27 cellular contexts compared by ENCODE assay signal in the genomic region with DNA sequence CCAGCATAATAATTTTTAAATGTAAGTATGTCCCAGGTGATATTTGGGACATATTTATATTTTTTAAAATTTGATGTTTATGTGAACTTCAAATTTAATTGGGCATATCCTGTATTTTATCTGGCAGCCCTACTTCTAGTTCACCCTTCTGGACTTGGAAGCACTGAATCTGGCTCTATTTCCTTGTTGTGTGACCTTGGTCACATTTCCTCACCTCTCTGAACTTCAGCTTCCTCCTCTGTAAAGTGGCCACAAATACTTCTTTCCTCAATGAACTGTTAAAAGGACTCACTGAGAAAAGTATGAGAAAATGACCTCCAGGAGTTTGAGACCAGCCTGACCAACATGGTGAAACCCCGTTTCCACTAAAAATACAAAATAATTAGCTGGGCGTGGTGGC. TPM values are rescaled to one million over a fixed set of nuclear protein-coding genes. Genes with fewer than 3 reads are reported as not detected.
"Had no signal": no experiment of that assay in that cellular context is flagged by ENCODE, and none has a peak within 500 bp of the region (broad histone marks: within the 10 kb centered on the region; RNA-seq: fewer than 3 reads in every experiment).

No MANE protein-coding gene starts in this region.

- FAIRE-seq: K562 had no signal

- H3K4me2 ChIP-seq: KMS-11, SK-N-SH had no signal

- H3K27ac Mint-ChIP-seq: IgD-negative memory B cell had no signal

- H3K36me3 Mint-ChIP-seq: IgD-negative memory B cell had no signal

- H3K4me3 ChIP-seq: K562 had no signal

- H3K4me3 Mint-ChIP-seq: IgD-negative memory B cell had no signal

- H3K9ac ChIP-seq: KMS-11, SK-N-SH had no signal

- DNase-seq: Kasumi-1; MM.1S; NCI-H1092; NCI-H1105 treated with DMSO at 0.1 percent for 48 hours; NCI-H1417 treated with DMSO at 0.1 percent for 48 hours; NCI-H146; NCI-H1694 treated with DMSO at 0.1 percent for 48 hours; NCI-H1930; NCI-H2081; NCI-H2107; NCI-H2227 treated with DMSO at 0.1 percent for 48 hours; NCI-H510A; NCI-H524 treated with DMSO at 0.1 percent for 48 hours; NCI-H69; NCI-H774; NK-92 treated with Interleukin-12 subunit alpha and Interleukin-12 subunit beta, amount 100 ng/mL, for 24 hours; PC-3; SHP77; SK-N-SH had no signal

- ATAC-seq: K562, Panc1, PC-3 had no signal

- H3K27ac ChIP-seq: HL-60, KMS-11, RWPE1 had no signal

RNA-seq across cellular contexts. Expression of a gene that starts 11.6 kb away (rescaled TPM):
- total RNA-seq: M059J, OCI-LY7, PC-3 had no signal
- polyA plus RNA-seq: IgD-negative memory B cell, SK-N-SH had no signal

RNA-seq across cellular contexts. Expression of a gene that starts 29.1 kb away (rescaled TPM):
- polyA plus RNA-seq: IgD-negative memory B cell had no signal
